ENCODE assay signal across 2 cellular contexts in the genomic region with DNA sequence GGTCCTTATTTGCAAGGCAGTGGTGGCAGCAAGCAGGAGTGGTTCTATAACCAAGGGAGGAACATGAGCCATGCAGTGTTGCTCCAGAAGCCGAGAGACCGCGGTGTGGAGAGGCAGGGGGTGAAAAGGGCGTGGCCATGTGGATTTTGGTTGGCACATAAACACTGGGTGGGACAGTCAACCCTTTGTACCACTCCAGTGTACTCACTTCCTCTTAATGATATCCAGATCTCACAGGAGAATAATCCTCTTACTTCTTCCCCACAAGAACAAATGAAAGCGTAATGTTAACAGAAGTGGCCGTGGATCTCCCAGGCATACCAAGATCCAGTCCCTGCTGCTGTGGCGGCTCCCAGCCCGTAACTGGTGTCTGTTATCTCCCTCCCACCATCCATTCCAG.
TF ChIP-seq lines count a peak whose summit lies in the region.

No MANE protein-coding gene starts in this region.

TF ChIP-seq in HepG2, 621 proteins besides CTCF, POLR2A, EP300 and RAD21:
- TF ChIP-seq ZNF143 (CRISPR knock-in tag; IDR thresholded peaks at IDR 0.05): no peak
- TF ChIP-seq, protein P1, sequence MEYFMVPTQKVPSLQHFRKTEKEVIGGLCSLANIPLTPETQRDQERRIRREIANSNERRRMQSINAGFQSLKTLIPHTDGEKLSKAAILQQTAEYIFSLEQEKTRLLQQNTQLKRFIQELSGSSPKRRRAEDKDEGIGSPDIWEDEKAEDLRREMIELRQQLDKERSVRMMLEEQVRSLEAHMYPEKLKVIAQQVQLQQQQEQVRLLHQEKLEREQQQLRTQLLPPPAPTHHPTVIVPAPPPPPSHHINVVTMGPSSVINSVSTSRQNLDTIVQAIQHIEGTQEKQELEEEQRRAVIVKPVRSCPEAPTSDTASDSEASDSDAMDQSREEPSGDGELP (IDR thresholded peaks at IDR 0.05; ENCODE audit: borderline replicate concordance, low read depth): no peak
- no peak for TF ChIP-seq BRCA1 (CRISPR knock-in tag; IDR thresholded peaks at IDR 0.05)
- TF ChIP-seq KDM3A (CRISPR knock-in tag; IDR thresholded peaks at IDR 0.05; ENCODE audit: low read depth): no peak

TF ChIP-seq in GM12878, 131 proteins besides CTCF, POLR2A, EP300 and RAD21:
- TF ChIP-seq, protein P2, sequence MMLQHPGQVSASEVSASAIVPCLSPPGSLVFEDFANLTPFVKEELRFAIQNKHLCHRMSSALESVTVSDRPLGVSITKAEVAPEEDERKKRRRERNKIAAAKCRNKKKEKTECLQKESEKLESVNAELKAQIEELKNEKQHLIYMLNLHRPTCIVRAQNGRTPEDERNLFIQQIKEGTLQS (IDR thresholded peaks at IDR 0.05; ENCODE audit: borderline replicate concordance, extremely low read depth, low read depth, low read length): no peak
- TF ChIP-seq HCFC1 (IDR thresholded peaks at IDR 0.05; ENCODE audit: low read length) (no peak), MYC (IDR thresholded peaks at IDR 0.05; ENCODE audit: insufficient read depth, insufficient read length, insufficient replicate concordance, low read length, severe bottlenecking) (no peak), SMAD5 (IDR thresholded peaks at IDR 0.05; ENCODE audit: low read depth) (no peak), SPI1 (IDR thresholded peaks at IDR 0.05; ENCODE audit: borderline replicate concordance, insufficient read depth, low read depth, low read length) (0 out of 2 replicates have a peak, but pooled peaks have one; percentile 36), HDAC2 (IDR thresholded peaks at IDR 0.05) (no peak), CBX5 (IDR thresholded peaks at IDR 0.05; ENCODE audit: low read depth) (no peak), SUZ12 (IDR thresholded peaks at IDR 0.05; ENCODE audit: unreplicated experiment) (no peak)
- TF ChIP-seq, protein P3, sequence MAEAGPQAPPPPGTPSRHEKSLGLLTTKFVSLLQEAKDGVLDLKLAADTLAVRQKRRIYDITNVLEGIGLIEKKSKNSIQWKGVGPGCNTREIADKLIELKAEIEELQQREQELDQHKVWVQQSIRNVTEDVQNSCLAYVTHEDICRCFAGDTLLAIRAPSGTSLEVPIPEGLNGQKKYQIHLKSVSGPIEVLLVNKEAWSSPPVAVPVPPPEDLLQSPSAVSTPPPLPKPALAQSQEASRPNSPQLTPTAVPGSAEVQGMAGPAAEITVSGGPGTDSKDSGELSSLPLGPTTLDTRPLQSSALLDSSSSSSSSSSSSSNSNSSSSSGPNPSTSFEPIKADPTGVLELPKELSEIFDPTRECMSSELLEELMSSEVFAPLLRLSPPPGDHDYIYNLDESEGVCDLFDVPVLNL (IDR thresholded peaks at IDR 0.05; ENCODE audit: low read depth, low read length): no peak
